7 cellular contexts compared by ENCODE assay signal in the genomic region with DNA sequence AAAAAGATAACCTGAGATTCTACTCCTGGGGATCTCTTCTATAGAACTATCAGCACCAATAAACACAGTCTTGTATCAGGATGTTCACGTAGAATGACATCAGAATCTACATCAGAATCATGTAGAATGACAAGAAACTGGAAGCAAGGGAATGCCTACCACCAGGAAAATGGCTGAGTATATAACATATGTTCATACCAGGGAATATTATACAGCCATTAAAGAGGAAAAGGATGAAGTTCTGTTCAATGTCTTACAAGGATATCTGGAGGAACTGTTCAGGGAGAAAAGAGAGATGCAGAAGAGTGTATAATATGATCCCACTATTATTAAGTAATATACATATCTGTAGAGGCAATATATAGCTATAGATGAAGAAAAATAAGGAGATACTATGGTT. TPM values are rescaled to one million over a fixed set of nuclear protein-coding genes. Genes with fewer than 3 reads are reported as not detected.
"Had no signal": no experiment of that assay in that cellular context is flagged by ENCODE, and none has a peak within 500 bp of the region (broad histone marks: within the 10 kb centered on the region; RNA-seq: fewer than 3 reads in every experiment).

No MANE protein-coding gene starts in this region.

- H3K9me3 Mint-ChIP-seq: IgD-negative memory B cell had no signal

- ATAC-seq: HepG2, K562 had no signal

- H3K4me3 Mint-ChIP-seq: IgD-negative memory B cell had no signal

- H3K4me3 ChIP-seq: K562 had no signal

- DNase-seq: IMR-90, KBM-7, KG1 had no signal

- H3K27ac ChIP-seq: HL-60 had no signal

RNA-seq across cellular contexts. Expression of a gene that starts 4.8 kb away (rescaled TPM):
- total RNA-seq: K562 had no signal
